ENCODE assay signal across 9 cellular contexts in the genomic region with DNA sequence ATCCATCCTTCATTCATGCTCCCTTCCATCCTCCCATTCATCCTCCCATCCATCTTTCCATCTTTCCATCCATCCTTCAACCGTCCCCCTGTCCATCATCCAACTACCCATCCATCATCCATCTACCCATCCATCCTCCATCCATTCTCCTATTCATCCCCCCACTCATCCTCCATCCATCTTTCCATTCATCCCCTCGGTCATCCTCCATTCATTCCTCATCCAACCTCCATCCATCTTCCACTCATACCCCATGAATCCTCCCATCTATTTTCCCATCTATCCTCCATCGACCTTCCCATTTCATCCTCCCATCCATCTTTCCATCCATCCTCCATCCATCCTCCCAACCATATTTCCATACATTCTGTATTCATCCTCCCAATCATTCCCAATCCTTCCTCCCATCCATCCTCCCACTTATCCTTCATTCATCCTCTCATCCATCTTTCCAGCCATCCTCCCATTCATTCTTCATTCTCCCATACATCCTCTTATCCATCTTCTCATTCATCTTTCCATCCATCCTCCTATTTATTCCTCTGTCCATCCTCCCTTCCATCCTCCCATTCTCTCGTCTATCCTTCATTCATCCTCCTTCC. TPM values are rescaled to one million over a fixed set of nuclear protein-coding genes. Genes with fewer than 3 reads are reported as not detected.
"Had no signal": no experiment of that assay in that cellular context is flagged by ENCODE, and none has a peak within 500 bp of the region (broad histone marks: within the 10 kb centered on the region; RNA-seq: fewer than 3 reads in every experiment).

No MANE protein-coding gene starts in this region.

- H3K4me2 ChIP-seq: KMS-11 had no signal

- H3K4me3 Mint-ChIP-seq: IgD-negative memory B cell had no signal

- ATAC-seq: HepG2 had no signal

- DNase-seq: KBM-7, KG1 had no signal

- H3K27ac Mint-ChIP-seq: IgD-negative memory B cell had no signal

- H3K36me3 Mint-ChIP-seq: IgD-negative memory B cell had no signal

- H3K27ac ChIP-seq: HL-60, KMS-11 had no signal

- FAIRE-seq: HepG2, HTR-8/SVneo had no signal

- H3K4me1 Mint-ChIP-seq: IgD-negative memory B cell had no signal

- H3K9ac ChIP-seq: KMS-11 had no signal

RNA-seq across cellular contexts. Expression of gene IGLL1, which starts 29.9 kb away (rescaled TPM):
- total RNA-seq: HepG2, HT-29, HT1080 had no signal
- polyA plus RNA-seq: HepG2, IgD-negative memory B cell had no signal
